ENCODE assay signal across 8 cellular contexts in genomic region chr14:65101631-65102440, GRCh38. TPM values are rescaled to one million over a fixed set of nuclear protein-coding genes. Genes with fewer than 3 reads are reported as not detected.
DNase-seq lines count a peak whose midpoint lies in the region; ATAC-seq and TF ChIP-seq lines count a peak whose summit lies in the region.

No MANE protein-coding gene starts in this region.

- H3K9me3 Mint-ChIP-seq in progenitor cell of endocrine pancreas (ENCODE audit: low read depth): no peaks in the 10 kb centered on the region

- peak overlapping the region; percentile 88 for H3K4me3 Mint-ChIP-seq in progenitor cell of endocrine pancreas (ENCODE audit: low read depth)

- DNase-seq in MG63 (no peak), glomerular visceral epithelial cell (ENCODE audit: extremely low spot score) (peak; percentile 13), progenitor cell of endocrine pancreas (ENCODE audit: low spot score, unreplicated experiment) (peak; percentile 31), T1000 (lab: John Stamatoyannopoulos, UW) (no peak), DMS114 treated with DMSO at 0.1 percent for 48 hours (lab: John Stamatoyannopoulos, UW; ENCODE audit: unreplicated experiment) (no peak)
- peak; percentile 32 for DNase-seq in activated T-helper 9 cell treated with anti-CD3 and anti-CD28 coated beads, Interleukin-2, amount 50 U/mL, for 16 hours (ENCODE audit: low read depth)

- H3K27me3 Mint-ChIP-seq in progenitor cell of endocrine pancreas: peaks cover 8% of the 10 kb centered on the region

- H3K4me1 Mint-ChIP-seq in progenitor cell of endocrine pancreas (ENCODE audit: low read depth): peaks cover 8% of the 10 kb centered on the region

- peak overlapping the region; percentile 96 for H3K27ac Mint-ChIP-seq in progenitor cell of endocrine pancreas

- no peak for TF ChIP-seq CTCF in progenitor cell of endocrine pancreas (IDR thresholded peaks at IDR 0.05; ENCODE audit: unreplicated experiment)

- H3K9me3 ChIP-seq in MG63: no peaks in the 10 kb centered on the region

- H3K4me3 ChIP-seq in MG63: peak overlapping the region; percentile 79

- peaks cover 2% of the 10 kb centered on the region for H3K36me3 Mint-ChIP-seq in progenitor cell of endocrine pancreas (ENCODE audit: insufficient read depth)

- no peaks in the 10 kb centered on the region for H3K27me3 ChIP-seq in MG63

- peaks cover 15% of the 10 kb centered on the region for H3K36me3 ChIP-seq in MG63

- peak; percentile 27 for ATAC-seq in GM21515 (IDR thresholded peaks at IDR 0.05; ENCODE audit: unreplicated experiment)
- ATAC-seq in GM19463 (IDR thresholded peaks at IDR 0.05; ENCODE audit: unreplicated experiment): no peak

RNA-seq across cellular contexts. Expression of gene MAX, which starts 0.5 kb away (rescaled TPM):
- 26.6 and 30.8 TPM in 2 replicates for total RNA-seq in MG63 (2014; rRNA removed; shearing (Covaris generic); ENCODE audit: low replicate concordance)
- total RNA-seq in progenitor cell of endocrine pancreas: 53.4 and 63.0 TPM in 2 replicates

Comparison
In these comparisons a context has a peak if more than half of its experiments do, and no peak if none do; other contexts are left out.
1. DNase-seq: peak in activated T-helper 9 cell treated with anti-CD3 and anti-CD28 coated beads, Interleukin-2, amount 50 U/mL, for 16 hours (single experiment), glomerular visceral epithelial cell (single experiment) and progenitor cell of endocrine pancreas (single experiment); none in MG63 (single experiment), T1000 (single experiment) and DMS114 treated with DMSO at 0.1 percent for 48 hours (single experiment).